9 cellular contexts compared by ENCODE assay signal in the genomic region with DNA sequence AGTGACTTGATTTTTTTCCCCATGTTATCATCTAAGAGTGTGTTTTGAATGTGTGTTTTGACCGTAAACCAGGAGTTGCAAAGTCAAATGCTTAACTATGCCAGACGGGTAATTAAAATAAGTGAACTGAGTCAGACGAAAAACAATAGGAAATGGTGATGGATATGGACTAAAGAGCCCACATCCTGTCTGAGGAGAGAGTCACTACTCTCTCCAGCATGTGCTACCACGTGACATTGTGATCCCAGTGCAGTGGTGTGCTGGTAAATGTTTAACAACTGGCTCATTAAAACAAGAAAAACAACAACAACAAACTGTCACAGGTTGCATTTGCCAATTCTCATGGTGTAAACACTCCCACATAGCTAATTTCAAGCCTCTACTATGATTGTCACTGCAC.
DNase-seq lines count a peak whose midpoint lies in the region; ATAC-seq lines count a peak whose summit lies in the region.
"Had no signal": no experiment of that assay in that cellular context is flagged by ENCODE, and none has a peak within 500 bp of the region (broad histone marks: within the 10 kb centered on the region; RNA-seq: fewer than 3 reads in every experiment).

No MANE protein-coding gene starts in this region.

- H3K36me3 ChIP-seq in CD8-positive, alpha-beta memory T cell (ENCODE audit: insufficient read depth, low read length): no peaks in the 10 kb centered on the region

- H3K4me3 Mint-ChIP-seq in activated naive CD8-positive, alpha-beta T cell treated with anti-CD3 and anti-CD28 coated beads for 36 hours: no peak overlapping the region
- H3K4me3 Mint-ChIP-seq in CD8-positive, alpha-beta memory T cell: no peak overlapping the region
- no peak overlapping the region for H3K4me3 Mint-ChIP-seq in immature natural killer cell

- H3K4me1 ChIP-seq in CD8-positive, alpha-beta memory T cell (ENCODE audit: insufficient read depth, low read length): no peaks in the 10 kb centered on the region

- peaks cover 5% of the 10 kb centered on the region for H3K4me1 Mint-ChIP-seq in activated naive CD8-positive, alpha-beta T cell treated with anti-CD3 and anti-CD28 coated beads for 36 hours
- H3K4me1 Mint-ChIP-seq in CD8-positive, alpha-beta memory T cell: no peaks in the 10 kb centered on the region
- H3K4me1 Mint-ChIP-seq in immature natural killer cell: no peaks in the 10 kb centered on the region

- H3K27me3 Mint-ChIP-seq in activated naive CD8-positive, alpha-beta T cell treated with anti-CD3 and anti-CD28 coated beads for 36 hours: no peaks in the 10 kb centered on the region
- peaks cover 0 to 2% of the 10 kb centered on the region in 2 donors for H3K27me3 Mint-ChIP-seq in CD8-positive, alpha-beta memory T cell
- H3K27me3 Mint-ChIP-seq in immature natural killer cell (ENCODE audit: low read depth in 3 of 3): peaks cover 1 to 5% (median 2%) of the 10 kb centered on the region in 3 donors

- H3K27ac ChIP-seq in CD8-positive, alpha-beta memory T cell (ENCODE audit: low read depth, low read length): no peak overlapping the region

- peak overlapping the region; percentile 7 for H3K27ac Mint-ChIP-seq in activated naive CD8-positive, alpha-beta T cell treated with anti-CD3 and anti-CD28 coated beads for 36 hours
- H3K27ac Mint-ChIP-seq in CD8-positive, alpha-beta memory T cell: no peak overlapping the region
- no peak overlapping the region for H3K27ac Mint-ChIP-seq in immature natural killer cell

- DNase-seq in GM04503 (ENCODE audit: low read depth): peak; percentile 83
- no peak for DNase-seq in activated naive CD8-positive, alpha-beta T cell treated with anti-CD3 and anti-CD28 coated beads for 36 hours
- DNase-seq in kidney glomerular epithelial cell (lab: John Stamatoyannopoulos, UW): peak; percentile 99
- DNase-seq in NCI-H82 (lab: John Stamatoyannopoulos, UW): no peak
- DNase-seq in CD8-positive, alpha-beta memory T cell: no peak
- no peak for DNase-seq in immature natural killer cell

- no peaks in the 10 kb centered on the region for H3K9me3 ChIP-seq in CD8-positive, alpha-beta memory T cell (ENCODE audit: low read length)

- H3K36me3 Mint-ChIP-seq in activated naive CD8-positive, alpha-beta T cell treated with anti-CD3 and anti-CD28 coated beads for 36 hours: no peaks in the 10 kb centered on the region
- H3K36me3 Mint-ChIP-seq in CD8-positive, alpha-beta memory T cell: no peaks in the 10 kb centered on the region
- H3K36me3 Mint-ChIP-seq in immature natural killer cell: no peaks in the 10 kb centered on the region

- no peaks in the 10 kb centered on the region for H3K9me3 Mint-ChIP-seq in activated naive CD8-positive, alpha-beta T cell treated with anti-CD3 and anti-CD28 coated beads for 36 hours
- peaks cover 0 to 13% (median 0%) of the 10 kb centered on the region in 5 donors for H3K9me3 Mint-ChIP-seq in CD8-positive, alpha-beta memory T cell
- H3K9me3 Mint-ChIP-seq in immature natural killer cell: peaks cover 0 to 3% (median 0%) of the 10 kb centered on the region in 6 donors

- CTCF ChIA-PET in CD8-positive, alpha-beta memory T cell (lab: Charles Lee): no interaction called here

- POLR2A ChIA-PET in CD8-positive, alpha-beta memory T cell (lab: Charles Lee): no interaction called here

- ATAC-seq in HG02759 (IDR thresholded peaks at IDR 0.05; ENCODE audit: unreplicated experiment) (peak; percentile 70), GM18520 (IDR thresholded peaks at IDR 0.05; ENCODE audit: unreplicated experiment) (no peak)
- ATAC-seq: Right ventricle myocardium inferior had no signal

- H3K27me3 ChIP-seq in CD8-positive, alpha-beta memory T cell (ENCODE audit: insufficient read depth, low read length, poor library complexity, severe bottlenecking): no peaks in the 10 kb centered on the region

- H3K4me3 ChIP-seq in CD8-positive, alpha-beta memory T cell (ENCODE audit: low read length): no peak overlapping the region

Comparison
In these comparisons a context has a peak if more than half of its experiments do, and no peak if none do; other contexts are left out.
1. DNase-seq: peak in GM04503 (single experiment) and kidney glomerular epithelial cell (single experiment); none in activated naive CD8-positive, alpha-beta T cell treated with anti-CD3 and anti-CD28 coated beads for 36 hours (single experiment), NCI-H82 (single experiment), CD8-positive, alpha-beta memory T cell (0 of 5) and immature natural killer cell (0 of 3).